ENCODE assay signal across 11 cellular contexts in genomic region chr10:86972613-86973380, GRCh38. TPM values are rescaled to one million over a fixed set of nuclear protein-coding genes. Genes with fewer than 3 reads are reported as not detected.
DNase-seq lines count a peak whose midpoint lies in the region; ATAC-seq and TF ChIP-seq lines count a peak whose summit lies in the region.
"Had no signal": no experiment of that assay in that cellular context is flagged by ENCODE, and none has a peak within 500 bp of the region (broad histone marks: within the 10 kb centered on the region; RNA-seq: fewer than 3 reads in every experiment).

No MANE protein-coding gene starts in this region.

- CTCF ChIA-PET in Caco-2 (lab: Charles Lee) (no interaction called here), T-cell (lab: Charles Lee) (no interaction called here)
- CTCF ChIA-PET in activated CD8-positive, alpha-beta T cell treated with anti-CD3 and anti-CD28 coated beads, Interleukin-2, amount 10 ng/mL, durations not matched to agents 7 days and 5 days (lab: Charles Lee) = no interaction called here

- H3K4me3 Mint-ChIP-seq in Caco-2 (ENCODE audit: unreplicated experiment) = peak overlapping the region; percentile 96
- peak overlapping the region in 2 of 3 donors; percentile 41 to 59 for H3K4me3 Mint-ChIP-seq in T-cell
- H3K4me3 Mint-ChIP-seq in glutamatergic neuron (ENCODE audit: unreplicated experiment) = peak overlapping the region; percentile 28
- no peak overlapping the region for H3K4me3 Mint-ChIP-seq in activated CD8-positive, alpha-beta T cell treated with anti-CD3 and anti-CD28 coated beads, Interleukin-2, amount 10 ng/mL, durations not matched to agents 7 days and 5 days

- H3K9me3 Mint-ChIP-seq in Caco-2 (ENCODE audit: unreplicated experiment) = no peaks in the 10 kb centered on the region
- H3K9me3 Mint-ChIP-seq in T-cell = no peaks in the 10 kb centered on the region
- peaks cover 9% of the 10 kb centered on the region for H3K9me3 Mint-ChIP-seq in glutamatergic neuron (ENCODE audit: unreplicated experiment)
- no peaks in the 10 kb centered on the region for H3K9me3 Mint-ChIP-seq in activated CD8-positive, alpha-beta T cell treated with anti-CD3 and anti-CD28 coated beads, Interleukin-2, amount 10 ng/mL, durations not matched to agents 7 days and 5 days (ENCODE audit: insufficient read depth)

- ATAC-seq in T-cell (replicated peaks in 1 of 4) = no peak
- ATAC-seq in HG02588 (IDR thresholded peaks at IDR 0.05; ENCODE audit: unreplicated experiment) = no peak
- ATAC-seq in activated CD8-positive, alpha-beta T cell treated with anti-CD3 and anti-CD28 coated beads, Interleukin-2, amount 10 ng/mL, durations not matched to agents 7 days and 5 days = no peak

- peak overlapping the region in 14 of 21 experiments; percentile 5 to 100 (median 99) for H3K27ac ChIP-seq in skin epidermis

- DNase-seq in Caco-2 (no peak), T-cell (no peak), glutamatergic neuron (no peak), NCI-H2227 treated with DMSO at 0.1 percent for 48 hours (lab: John Stamatoyannopoulos, UW) (no peak), NCI-H1048 (lab: John Stamatoyannopoulos, UW) (no peak)
- DNase-seq in activated CD8-positive, alpha-beta T cell treated with anti-CD3 and anti-CD28 coated beads, Interleukin-2, amount 10 ng/mL, durations not matched to agents 7 days and 5 days = no peak
- DNase-seq: NCI-H748 treated with DMSO at 0.1 percent for 48 hours had no signal

- TF ChIP-seq CTCF in Caco-2 (IDR thresholded peaks at IDR 0.05; ENCODE audit: insufficient read depth in 1 of 2, low read depth in 1 of 2, low read length in 1 of 2, severe bottlenecking in 1 of 2, unreplicated experiment in 1 of 2) (no peak), glutamatergic neuron (IDR thresholded peaks at IDR 0.05; ENCODE audit: partially characterized antibody, unreplicated experiment) (no peak)

- H3K36me3 ChIP-seq in Caco-2 (ENCODE audit: control insufficient read depth, insufficient read depth, low read length) = no peaks in the 10 kb centered on the region

- H3K4me1 Mint-ChIP-seq in Caco-2 (ENCODE audit: low read depth, unreplicated experiment) = peaks cover 36% of the 10 kb centered on the region
- peaks cover 21 to 35% (median 33%) of the 10 kb centered on the region in 3 donors for H3K4me1 Mint-ChIP-seq in T-cell
- peaks cover 6% of the 10 kb centered on the region for H3K4me1 Mint-ChIP-seq in glutamatergic neuron (ENCODE audit: low read depth, unreplicated experiment)
- H3K4me1 Mint-ChIP-seq in activated CD8-positive, alpha-beta T cell treated with anti-CD3 and anti-CD28 coated beads, Interleukin-2, amount 10 ng/mL, durations not matched to agents 7 days and 5 days (ENCODE audit: low read depth) = peaks cover 13% of the 10 kb centered on the region

- H3K4me3 ChIP-seq in Caco-2 (ENCODE audit: low read depth, low read length) = no peak overlapping the region
- H3K4me3 ChIP-seq in skin epidermis = no peak overlapping the region

- POLR2A ChIA-PET in Caco-2 (lab: Charles Lee) = no interaction called here
- POLR2A ChIA-PET in T-cell (lab: Charles Lee) = no interaction called here
- POLR2A ChIA-PET in activated CD8-positive, alpha-beta T cell treated with anti-CD3 and anti-CD28 coated beads, Interleukin-2, amount 10 ng/mL, durations not matched to agents 7 days and 5 days (lab: Charles Lee) = no interaction called here

- H3K27ac Mint-ChIP-seq in Caco-2 (ENCODE audit: unreplicated experiment) (peak overlapping the region; percentile 83), T-cell (peak overlapping the region; percentile 74 to 76), glutamatergic neuron (ENCODE audit: unreplicated experiment) (no peak overlapping the region)
- H3K27ac Mint-ChIP-seq in activated CD8-positive, alpha-beta T cell treated with anti-CD3 and anti-CD28 coated beads, Interleukin-2, amount 10 ng/mL, durations not matched to agents 7 days and 5 days = no peak overlapping the region

- intact Hi-C loops in Caco-2 (cut with micrococcal nuclease; ENCODE audit: unreplicated experiment) = loop anchor here (5.0 kb wide), 2 partner anchors 55 to 230 kb away; no protein-coding TSS in a partner anchor

- H3K27me3 ChIP-seq in Caco-2 (replicated peaks; ENCODE audit: control insufficient read depth, insufficient read depth, low read length) = no peaks in the 10 kb centered on the region

- H3K36me3 Mint-ChIP-seq in Caco-2 (ENCODE audit: insufficient read depth, unreplicated experiment) = peaks cover 34% of the 10 kb centered on the region
- no peaks in the 10 kb centered on the region for H3K36me3 Mint-ChIP-seq in T-cell
- no peaks in the 10 kb centered on the region for H3K36me3 Mint-ChIP-seq in glutamatergic neuron (ENCODE audit: unreplicated experiment)
- no peaks in the 10 kb centered on the region for H3K36me3 Mint-ChIP-seq in activated CD8-positive, alpha-beta T cell treated with anti-CD3 and anti-CD28 coated beads, Interleukin-2, amount 10 ng/mL, durations not matched to agents 7 days and 5 days (ENCODE audit: low read depth)

- no peaks in the 10 kb centered on the region for H3K9me3 ChIP-seq in Caco-2

- BruUV-seq in Caco-2 (replicated peaks; lab: Mats Ljungman, UMichigan) = no TSS peak

- peaks cover 46% of the 10 kb centered on the region for H3K4me1 ChIP-seq in Caco-2

- H3K27me3 Mint-ChIP-seq in Caco-2 (ENCODE audit: insufficient read depth, unreplicated experiment) (no peaks in the 10 kb centered on the region), T-cell (no peaks in the 10 kb centered on the region), glutamatergic neuron (ENCODE audit: unreplicated experiment) (peaks cover 11% of the 10 kb centered on the region)
- peaks cover 31% of the 10 kb centered on the region for H3K27me3 Mint-ChIP-seq in activated CD8-positive, alpha-beta T cell treated with anti-CD3 and anti-CD28 coated beads, Interleukin-2, amount 10 ng/mL, durations not matched to agents 7 days and 5 days (ENCODE audit: low read depth)

RNA-seq across cellular contexts. Expression of gene ADIRF, which starts 4.5 kb away (rescaled TPM):
- 0.49 TPM in 1 of 2 replicates, not detected in the other for total RNA-seq in Caco-2 (2022)
- under 1 TPM in 3 of 5 donors, not detected in 2; 0.41 to 0.76 (median 0.66) TPM for total RNA-seq in T-cell
- not detected for total RNA-seq in glutamatergic neuron (ENCODE audit: unreplicated experiment)
- total RNA-seq in activated CD8-positive, alpha-beta T cell treated with anti-CD3 and anti-CD28 coated beads, Interleukin-2, amount 10 ng/mL, durations not matched to agents 7 days and 5 days = not detected

RNA-seq across cellular contexts. Expression of gene SNCG, which starts 14.4 kb away (rescaled TPM):
- total RNA-seq in Caco-2 (2022) (0.45 TPM in 1 of 2 replicates, not detected in the other), T-cell (under 1 TPM in 3 of 5 donors, not detected in 2; 0.41 to 0.66 (median 0.44) TPM), glutamatergic neuron (ENCODE audit: unreplicated experiment) (431 TPM)
- total RNA-seq in activated CD8-positive, alpha-beta T cell treated with anti-CD3 and anti-CD28 coated beads, Interleukin-2, amount 10 ng/mL, durations not matched to agents 7 days and 5 days = not detected

RNA-seq across cellular contexts. Expression of gene MMRN2, which starts 15.4 kb away (rescaled TPM):
- total RNA-seq in Caco-2 (2022) (0.21 and 0.64 TPM in 2 replicates), T-cell (under 1 TPM in 4 of 5 donors, not detected in 1; 0.09 to 0.96 (median 0.33) TPM), glutamatergic neuron (ENCODE audit: unreplicated experiment) (5.4 TPM)
- not detected for total RNA-seq in activated CD8-positive, alpha-beta T cell treated with anti-CD3 and anti-CD28 coated beads, Interleukin-2, amount 10 ng/mL, durations not matched to agents 7 days and 5 days

RNA-seq across cellular contexts. Expression of gene FAM25A, which starts 47.3 kb away (rescaled TPM):
- total RNA-seq in Caco-2 (2022) (not detected in 2 replicates), T-cell (not detected), glutamatergic neuron (ENCODE audit: unreplicated experiment) (not detected)
- total RNA-seq in activated CD8-positive, alpha-beta T cell treated with anti-CD3 and anti-CD28 coated beads, Interleukin-2, amount 10 ng/mL, durations not matched to agents 7 days and 5 days = not detected
- total RNA-seq: frontal cortex, lung microvascular endothelial cell had no signal

Comparison
In these comparisons a context has a peak if more than half of its experiments do, and no peak if none do; other contexts are left out.
1. H3K27ac Mint-ChIP-seq: peak in Caco-2 (single experiment) and T-cell (2 of 2); none in glutamatergic neuron (single experiment) and activated CD8-positive, alpha-beta T cell treated with anti-CD3 and anti-CD28 coated beads, Interleukin-2, amount 10 ng/mL, durations not matched to agents 7 days and 5 days (single experiment).
2. RNA of gene SNCG, which starts 14.4 kb away (total RNA-seq): 431 TPM in glutamatergic neuron (single experiment); 0.45 TPM in Caco-2, 0.41 to 0.66 TPM in T-cell and not detected in activated CD8-positive, alpha-beta T cell treated with anti-CD3 and anti-CD28 coated beads, Interleukin-2, amount 10 ng/mL, durations not matched to agents 7 days and 5 days; every median in the first group is over 100 times any median in the second.